In the genomic region with DNA sequence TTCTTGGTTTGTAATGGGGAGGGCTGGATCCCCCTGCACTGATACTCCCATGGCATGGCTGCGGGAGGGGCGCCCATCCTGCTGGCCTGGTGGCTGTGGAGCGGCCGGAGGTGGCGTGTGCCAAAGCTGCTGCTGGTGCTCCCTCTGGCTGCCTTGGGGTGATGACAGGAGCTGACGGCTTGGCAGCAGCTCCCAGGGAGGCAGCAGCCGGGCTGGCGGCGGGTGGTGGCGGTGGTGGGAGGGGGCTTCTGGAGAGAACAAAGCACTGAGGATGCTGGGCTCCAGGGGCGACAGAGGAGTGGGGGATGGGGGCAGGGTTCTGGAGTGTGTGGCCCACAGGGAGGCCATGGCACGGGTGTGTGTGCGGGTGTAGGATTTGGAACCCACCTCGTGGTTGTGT, we compare ENCODE assay signal across 25 cellular contexts. TPM values are rescaled to one million over a fixed set of nuclear protein-coding genes. Genes with fewer than 3 reads are reported as not detected.
DNase-seq lines count a peak whose midpoint lies in the region; ATAC-seq and TF ChIP-seq lines count a peak whose summit lies in the region.
"Had no signal": no experiment of that assay in that cellular context is flagged by ENCODE, and none has a peak within 500 bp of the region (broad histone marks: within the 10 kb centered on the region; RNA-seq: fewer than 3 reads in every experiment).

No MANE protein-coding gene starts in this region.

- intact Hi-C loops in heart right ventricle (cut with DNase I) = no loop called here
- intact Hi-C loops in adrenal gland (cut with DNase I) = no loop called here

- H3K4me3 Mint-ChIP-seq in T-cell = no peak overlapping the region
- H3K4me3 Mint-ChIP-seq: CD4-positive, alpha-beta memory T cell had no signal

- H3K27me3 Mint-ChIP-seq in T-cell = peaks cover 6 to 24% of the 10 kb centered on the region in 2 donors

- H3K36me3 Mint-ChIP-seq in T-cell = no peaks in the 10 kb centered on the region
- H3K36me3 Mint-ChIP-seq: CD4-positive, alpha-beta memory T cell had no signal

- H3K9me3 ChIP-seq in heart right ventricle = no peaks in the 10 kb centered on the region
- H3K9me3 ChIP-seq in adrenal gland (replicated peaks in 1 of 3) = no peaks in the 10 kb centered on the region
- H3K9me3 ChIP-seq: A549, MG63, SJCRH30 had no signal

- DNase-seq in H7 (peak; percentile 51), NCI-H1694 treated with DMSO at 0.1 percent for 48 hours (lab: John Stamatoyannopoulos, UW) (peak; percentile 26), heart right ventricle (peak; percentile 32 to 59), left lobe of liver (ENCODE audit: low spot score) (no peak), T-cell (no peak), adrenal gland (no peak)
- DNase-seq: AML-193; CD4-positive, alpha-beta memory T cell; COR-L47; DMS53; KBM-7; MG63; NCI-H2081; NCI-H2171; NCI-H226; NCI-H524; NCI-H748 treated with DMSO at 0.1 percent for 48 hours; SJCRH30 had no signal

- CTCF ChIA-PET in T-cell (lab: Charles Lee) = no interaction called here

- peaks cover 0 to 6% (median 0%) of the 10 kb centered on the region in 9 donors for H3K4me1 ChIP-seq in heart right ventricle
- no peaks in the 10 kb centered on the region for H3K4me1 ChIP-seq in adrenal gland (replicated peaks in 1 of 2)
- H3K4me1 ChIP-seq: A549, SJCRH30 had no signal

- H3K27ac ChIP-seq in heart right ventricle = no peak overlapping the region
- H3K27ac ChIP-seq in adrenal gland = no peak overlapping the region
- H3K27ac ChIP-seq: A549; BLaER1 treated with 17β-estradiol and CSF1 and Interleukin-3, amounts not matched to agents 10 nM and 100 nM; SJCRH30 had no signal

- TF ChIP-seq POLR2A in adrenal gland (IDR thresholded peaks at IDR 0.05) = no peak

- POLR2A ChIA-PET in T-cell (lab: Charles Lee) = no interaction called here

- ATAC-seq in heart right ventricle (peak; percentile 67 to 90 (median 80)), left lobe of liver (peak; percentile 40), T-cell (replicated peaks in 1 of 4) (no peak), HG03108 (IDR thresholded peaks at IDR 0.05; ENCODE audit: unreplicated experiment) (no peak), GM18498 (IDR thresholded peaks at IDR 0.05; ENCODE audit: unreplicated experiment) (no peak)
- ATAC-seq: A549, SK-N-SH treated with all-trans-retinoic acid at 6 μM for 48 hours had no signal

- no peaks in the 10 kb centered on the region for H3K9me3 Mint-ChIP-seq in T-cell

- no peaks in the 10 kb centered on the region for H3K36me3 ChIP-seq in H7 (replicated peaks; ENCODE audit: control insufficient read depth, insufficient read depth, low read length)
- no peaks in the 10 kb centered on the region for H3K36me3 ChIP-seq in heart right ventricle
- no peaks in the 10 kb centered on the region for H3K36me3 ChIP-seq in adrenal gland (replicated peaks in 1 of 2)
- H3K36me3 ChIP-seq: BLaER1 treated with 17β-estradiol and CSF1 and Interleukin-3, amounts not matched to agents 10 nM and 100 nM; MG63; SJCRH30 had no signal

- H3K4me3 ChIP-seq in H7 (ENCODE audit: insufficient read depth, low read depth, low read length) = no peak overlapping the region
- H3K4me3 ChIP-seq in heart right ventricle = no peak overlapping the region
- no peak overlapping the region for H3K4me3 ChIP-seq in adrenal gland
- H3K4me3 ChIP-seq: A549; BLaER1 treated with 17β-estradiol and CSF1 and Interleukin-3, amounts not matched to agents 10 nM and 100 nM; MG63; SJCRH30 had no signal

- 39 to 40% methylated on average over 13 to 14 of the region's 14 CpGs for WGBS in heart right ventricle, 2 donors
- WGBS in adrenal gland, 4 donors = 73 to 85% (median 78%) methylated on average over 7 to 14 of the region's 14 CpGs

- TF ChIP-seq CTCF in heart right ventricle (IDR thresholded peaks at IDR 0.05) (peak in 3 of 9 donors; percentile 9 to 25 (median 24)), adrenal gland (IDR thresholded peaks at IDR 0.05) (no peak)

- no peaks in the 10 kb centered on the region for H3K27me3 ChIP-seq in H7 (ENCODE audit: control insufficient read depth, insufficient read depth, low read length)
- peaks cover 0 to 33% (median 0%) of the 10 kb centered on the region in 7 donors for H3K27me3 ChIP-seq in heart right ventricle
- H3K27me3 ChIP-seq in adrenal gland = peaks cover 2% of the 10 kb centered on the region
- H3K27me3 ChIP-seq: BLaER1 treated with 17β-estradiol and CSF1 and Interleukin-3, amounts not matched to agents 10 nM and 100 nM; MG63; SJCRH30 had no signal

- H3K4me1 Mint-ChIP-seq in T-cell = no peaks in the 10 kb centered on the region
- H3K4me1 Mint-ChIP-seq: CD4-positive, alpha-beta memory T cell had no signal

- H3K27ac Mint-ChIP-seq in T-cell = no peak overlapping the region

RNA-seq across cellular contexts. Expression of a gene that starts 11.4 kb away (rescaled TPM):
- 0.15 and 1.2 TPM in 2 replicates for total RNA-seq in H7 (2014; rRNA removed; shearing (Covaris generic))
- total RNA-seq in heart right ventricle (not detected), left lobe of liver (2.6 TPM), T-cell (not detected), adrenal gland (under 1 TPM in 2 of 8 donors, not detected in 6; 0.07 to 0.11 TPM)
- polyA plus RNA-seq in heart right ventricle (under 1 TPM in 1 of 2 donors, not detected in 1; 0.01 TPM), adrenal gland (under 1 TPM in 1 of 3 donors, not detected in 2; 0.10 TPM)
- total RNA-seq: CD4-positive, alpha-beta memory T cell; Daoy; G401; SJCRH30 had no signal
- polyA plus RNA-seq: A549; CD4-positive, alpha-beta memory T cell had no signal

RNA-seq across cellular contexts. Expression of a gene that starts 57.3 kb away (rescaled TPM):
- total RNA-seq in H7 (2014; rRNA removed; shearing (Covaris generic)) = 0.45 and 0.89 TPM in 2 replicates
- under 1 TPM in 9 of 10 donors, not detected in 1; 0.05 to 0.60 (median 0.23) TPM for total RNA-seq in heart right ventricle
- under 1 TPM; 0.01 to 0.07 TPM for polyA plus RNA-seq in heart right ventricle
- total RNA-seq in left lobe of liver = 2.9 TPM
- under 1 TPM in 2 of 5 donors, not detected in 3; 0.03 to 0.10 TPM for total RNA-seq in T-cell
- total RNA-seq in adrenal gland = 10 to 100 TPM in 6 of 8 donors, 1 to 10 TPM in 2; 3.7 to 34.0 (median 12.0) TPM
- polyA plus RNA-seq in adrenal gland = 1 to 10 TPM; 2.7 to 5.3 (median 4.2) TPM
- total RNA-seq: CD4-positive, alpha-beta memory T cell had no signal
- polyA plus RNA-seq: CD4-positive, alpha-beta memory T cell had no signal

Comparison
In these comparisons a context has a peak if more than half of its experiments do, and no peak if none do; other contexts are left out.
1. DNase-seq: peak in H7 (single experiment), NCI-H1694 treated with DMSO at 0.1 percent for 48 hours (single experiment) and heart right ventricle (2 of 2); none in left lobe of liver (single experiment), T-cell (0 of 34) and adrenal gland (0 of 7).
2. ATAC-seq: peak in heart right ventricle (8 of 8) and left lobe of liver (single experiment); none in T-cell (0 of 4), HG03108 (single experiment) and GM18498 (single experiment).